ENCODE assay signal across 17 cellular contexts in genomic region chr2:197992482-197993133, GRCh38.
DNase-seq lines count a peak whose midpoint lies in the region; ATAC-seq, FAIRE-seq and TF ChIP-seq lines count a peak whose summit lies in the region.
"Had no signal": no experiment of that assay in that cellular context is flagged by ENCODE, and none has a peak within 500 bp of the region (broad histone marks: within the 10 kb centered on the region; RNA-seq: fewer than 3 reads in every experiment).

No MANE protein-coding gene starts in this region.

- DNase-seq in foreskin keratinocyte (no peak), progenitor cell of endocrine pancreas (ENCODE audit: low spot score, unreplicated experiment) (no peak), kidney (no peak)
- DNase-seq in activated T-helper 1 cell treated with anti-CD3 and anti-CD28 coated beads, Interleukin-12 subunit alpha, Interleukin-12 subunit beta, Interleukin-2, Interleukin-4 antibody, amounts not matched to agents 30 ng/mL and 10 ng/mL and 1 ng/mL, durations not matched to agents 14 hours and 24 hours and 36 hours (ENCODE audit: low spot score), result no peak
- DNase-seq: activated CD4-positive, alpha-beta T cell treated with anti-CD3 and anti-CD28 coated beads for 4 hours; GM23248; heart left ventricle; left ventricle myocardium superior; NCI-H1930 had no signal

- H3K27ac Mint-ChIP-seq in activated T-helper 1 cell treated with anti-CD3 and anti-CD28 coated beads, Interleukin-12 subunit alpha, Interleukin-12 subunit beta, Interleukin-2, Interleukin-4 antibody, amounts not matched to agents 30 ng/mL and 10 ng/mL and 1 ng/mL, durations not matched to agents 14 hours and 24 hours and 36 hours, result no peak overlapping the region
- H3K27ac Mint-ChIP-seq in progenitor cell of endocrine pancreas, result no peak overlapping the region
- H3K27ac Mint-ChIP-seq: brain, type B pancreatic cell had no signal

- H3K27ac ChIP-seq in foreskin keratinocyte (no peak overlapping the region), kidney (ENCODE audit: low read depth in 2 of 2, low read length in 2 of 2) (no peak overlapping the region)
- H3K27ac ChIP-seq: GM23248, heart left ventricle, neutrophil had no signal

- no peak for TF ChIP-seq CTCF in foreskin keratinocyte (conservative IDR thresholded peaks at IDR 0.05)
- TF ChIP-seq CTCF in progenitor cell of endocrine pancreas (IDR thresholded peaks at IDR 0.05; ENCODE audit: unreplicated experiment), result no peak
- no peak for TF ChIP-seq CTCF in kidney (IDR thresholded peaks at IDR 0.05; ENCODE audit: borderline replicate concordance, extremely low read depth, insufficient read depth)

- H3K4me3 ChIP-seq in kidney (ENCODE audit: low read length in 2 of 2), result no peak overlapping the region
- H3K4me3 ChIP-seq: GM23248, heart left ventricle had no signal

- H3K4me1 Mint-ChIP-seq in activated T-helper 1 cell treated with anti-CD3 and anti-CD28 coated beads, Interleukin-12 subunit alpha, Interleukin-12 subunit beta, Interleukin-2, Interleukin-4 antibody, amounts not matched to agents 30 ng/mL and 10 ng/mL and 1 ng/mL, durations not matched to agents 14 hours and 24 hours and 36 hours (ENCODE audit: low read depth), result peaks cover 9% of the 10 kb centered on the region
- peaks cover 9% of the 10 kb centered on the region for H3K4me1 Mint-ChIP-seq in progenitor cell of endocrine pancreas (ENCODE audit: low read depth)

- peak; percentile 87 for ATAC-seq in GM18508 (IDR thresholded peaks at IDR 0.05; ENCODE audit: insufficient read depth, unreplicated experiment)
- peak; percentile 90 for ATAC-seq in GM19467 (IDR thresholded peaks at IDR 0.05; ENCODE audit: unreplicated experiment)
- peak; percentile 90 for ATAC-seq in HG02852 (IDR thresholded peaks at IDR 0.05; ENCODE audit: unreplicated experiment)
- peak; percentile 88 for ATAC-seq in HG03442 (IDR thresholded peaks at IDR 0.05; ENCODE audit: unreplicated experiment)
- no peak for ATAC-seq in foreskin keratinocyte

- no peak overlapping the region for H3K4me3 Mint-ChIP-seq in activated T-helper 1 cell treated with anti-CD3 and anti-CD28 coated beads, Interleukin-12 subunit alpha, Interleukin-12 subunit beta, Interleukin-2, Interleukin-4 antibody, amounts not matched to agents 30 ng/mL and 10 ng/mL and 1 ng/mL, durations not matched to agents 14 hours and 24 hours and 36 hours
- H3K4me3 Mint-ChIP-seq in progenitor cell of endocrine pancreas (ENCODE audit: low read depth), result no peak overlapping the region
- H3K4me3 Mint-ChIP-seq: brain, type B pancreatic cell had no signal

- H3K4me1 ChIP-seq in foreskin keratinocyte (no peaks in the 10 kb centered on the region), kidney (ENCODE audit: control insufficient read depth in 1 of 2, insufficient read depth in 1 of 2, low read depth in 1 of 2, low read length in 2 of 2) (peaks cover 8 to 9% of the 10 kb centered on the region in 2 donors)

- H3K27me3 Mint-ChIP-seq in activated T-helper 1 cell treated with anti-CD3 and anti-CD28 coated beads, Interleukin-12 subunit alpha, Interleukin-12 subunit beta, Interleukin-2, Interleukin-4 antibody, amounts not matched to agents 30 ng/mL and 10 ng/mL and 1 ng/mL, durations not matched to agents 14 hours and 24 hours and 36 hours (ENCODE audit: insufficient read depth), result no peaks in the 10 kb centered on the region
- no peaks in the 10 kb centered on the region for H3K27me3 Mint-ChIP-seq in progenitor cell of endocrine pancreas
- H3K27me3 Mint-ChIP-seq: IgD-negative memory B cell, type B pancreatic cell had no signal

- no peak overlapping the region for H3K9ac ChIP-seq in kidney (ENCODE audit: low read length in 2 of 2)
- H3K9ac ChIP-seq: GM23248 had no signal

- no peaks in the 10 kb centered on the region for H3K9me3 ChIP-seq in kidney (ENCODE audit: control insufficient read depth in 1 of 2, low read length in 2 of 2)
- H3K9me3 ChIP-seq: neutrophil had no signal

- H3K36me3 ChIP-seq in kidney (ENCODE audit: control insufficient read depth in 1 of 2, insufficient read depth in 2 of 2, low read length in 2 of 2), result no peaks in the 10 kb centered on the region
- H3K36me3 ChIP-seq: heart left ventricle, neutrophil had no signal

- FAIRE-seq in kidney (lab: Jason Lieb, UNC), result no peak

- intact Hi-C loops in activated T-helper 1 cell treated with anti-CD3 and anti-CD28 coated beads, Interleukin-12 subunit alpha, Interleukin-12 subunit beta, Interleukin-2, Interleukin-4 antibody, amounts not matched to agents 30 ng/mL and 10 ng/mL and 1 ng/mL, durations not matched to agents 14 hours and 24 hours and 36 hours (cut with micrococcal nuclease), result no loop called here
- intact Hi-C loops in kidney (cut with DNase I), result no loop called here

- H3K27me3 ChIP-seq in foreskin keratinocyte, result no peaks in the 10 kb centered on the region
- H3K27me3 ChIP-seq: heart left ventricle, neutrophil had no signal

- peaks cover 3% of the 10 kb centered on the region for H3K36me3 Mint-ChIP-seq in activated T-helper 1 cell treated with anti-CD3 and anti-CD28 coated beads, Interleukin-12 subunit alpha, Interleukin-12 subunit beta, Interleukin-2, Interleukin-4 antibody, amounts not matched to agents 30 ng/mL and 10 ng/mL and 1 ng/mL, durations not matched to agents 14 hours and 24 hours and 36 hours (ENCODE audit: low read depth)
- peaks cover 19% of the 10 kb centered on the region for H3K36me3 Mint-ChIP-seq in progenitor cell of endocrine pancreas (ENCODE audit: insufficient read depth)
- H3K36me3 Mint-ChIP-seq: IgD-negative memory B cell had no signal

- peaks cover 5% of the 10 kb centered on the region for H3K9me3 Mint-ChIP-seq in activated T-helper 1 cell treated with anti-CD3 and anti-CD28 coated beads, Interleukin-12 subunit alpha, Interleukin-12 subunit beta, Interleukin-2, Interleukin-4 antibody, amounts not matched to agents 30 ng/mL and 10 ng/mL and 1 ng/mL, durations not matched to agents 14 hours and 24 hours and 36 hours
- peaks cover 14% of the 10 kb centered on the region for H3K9me3 Mint-ChIP-seq in progenitor cell of endocrine pancreas (ENCODE audit: low read depth)
- H3K9me3 Mint-ChIP-seq: type B pancreatic cell had no signal
